8 cellular contexts compared by ENCODE assay signal in genomic region chr1:65792671-65793358, GRCh38. TPM values are rescaled to one million over a fixed set of nuclear protein-coding genes. Genes with fewer than 3 reads are reported as not detected.
A peak's percentile ranks its signal among the peaks of the same experiment; 100 is the strongest.
DNase-seq lines count a peak whose midpoint lies in the region; ATAC-seq and TF ChIP-seq lines count a peak whose summit lies in the region.

Gene PDE4B, plus strand, starts transcription at chr1:65792895.

- no peak for TF ChIP-seq CTCF in fibroblast of the aortic adventitia (IDR thresholded peaks at IDR 0.05; ENCODE audit: insufficient read depth, low read length)

- peak within 1 kb of the TSS; percentile 48 for H3K4me3 ChIP-seq in fibroblast of the aortic adventitia (ENCODE audit: low read depth, low read length)

- DNase-seq in NCI-H82 (lab: John Stamatoyannopoulos, UW), result peak; percentile 53
- DNase-seq in NCI-H82 treated with DMSO at 0.1 percent for 48 hours (lab: John Stamatoyannopoulos, UW; ENCODE audit: unreplicated experiment), result no peak
- DNase-seq in RPMI7951 (ENCODE audit: low read depth), result peak; percentile 12
- no peak for DNase-seq in fibroblast of the aortic adventitia (ENCODE audit: low read depth)
- no peak for DNase-seq in occipital lobe (lab: John Stamatoyannopoulos, UW)

- no peak for ATAC-seq in HG02884 (IDR thresholded peaks at IDR 0.05; ENCODE audit: unreplicated experiment)
- ATAC-seq in HG03135 (IDR thresholded peaks at IDR 0.05; ENCODE audit: unreplicated experiment), result no peak
- ATAC-seq in GM21529 (IDR thresholded peaks at IDR 0.05; ENCODE audit: unreplicated experiment), result no peak

RNA-seq across cellular contexts. Expression of gene PDE4B, which starts in this region (rescaled TPM):
- total RNA-seq in RPMI7951 (2014; rRNA removed; shearing (Covaris generic)), result 5.4 and 9.0 TPM in 2 replicates
- total RNA-seq in fibroblast of the aortic adventitia (ENCODE audit: low replicate concordance) (2.3 and 8.7 TPM in 2 replicates), occipital lobe (77.8 TPM)

Comparison
In these comparisons a context has a peak if more than half of its experiments do, and no peak if none do; other contexts are left out.
1. DNase-seq: peak in NCI-H82 (single experiment) and RPMI7951 (single experiment); none in NCI-H82 treated with DMSO at 0.1 percent for 48 hours (single experiment), fibroblast of the aortic adventitia (single experiment) and occipital lobe (single experiment).